Comparison of ENCODE assay signal across 8 cellular contexts in the genomic region with DNA sequence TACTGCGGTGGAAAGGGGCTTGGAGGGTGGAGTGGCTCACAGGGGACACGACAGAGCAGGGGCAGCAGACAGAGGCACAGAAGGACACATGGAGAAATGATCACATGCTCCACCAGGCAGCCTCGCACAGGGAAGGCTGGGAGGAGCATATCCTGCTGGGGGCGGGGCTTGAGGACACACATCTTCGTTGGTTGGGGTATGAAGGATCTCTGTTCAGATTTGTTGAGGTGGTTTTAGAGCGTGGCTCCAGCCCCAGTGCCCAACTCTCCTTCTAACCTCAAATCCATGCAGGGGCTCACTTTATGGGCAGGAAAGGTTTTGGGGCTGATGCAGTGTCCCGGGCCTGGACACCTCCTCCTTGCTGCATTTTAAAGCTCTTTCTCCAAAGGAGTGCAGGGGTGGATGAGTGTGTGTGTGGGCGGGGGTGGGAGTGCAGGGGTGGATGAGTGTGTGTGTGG. TPM values are rescaled to one million over a fixed set of nuclear protein-coding genes. Genes with fewer than 3 reads are reported as not detected.
DNase-seq lines count a peak whose midpoint lies in the region; ATAC-seq and TF ChIP-seq lines count a peak whose summit lies in the region.

No MANE protein-coding gene starts in this region.

- H3K4me2 ChIP-seq in Karpas-422 (ENCODE audit: low read depth, low read length, poor library complexity, severe bottlenecking) = no peak overlapping the region

- peak in 1 of 5 donors; percentile 13 for DNase-seq in CD8-positive, alpha-beta memory T cell
- DNase-seq in Karpas-422 (peak; percentile 76), RPMI7951 (ENCODE audit: low read depth) (peak; percentile 80), adrenal gland (peak; percentile 82 to 94 (median 85)), heart left ventricle (peak; percentile 85 to 92 (median 87)), progenitor cell of endocrine pancreas (ENCODE audit: low spot score, unreplicated experiment) (no peak)

- no peaks in the 10 kb centered on the region for H3K9me3 Mint-ChIP-seq in CD8-positive, alpha-beta memory T cell
- no peaks in the 10 kb centered on the region for H3K9me3 Mint-ChIP-seq in progenitor cell of endocrine pancreas (ENCODE audit: low read depth)

- CTCF ChIA-PET in CD8-positive, alpha-beta memory T cell (lab: Charles Lee) = interaction anchor here (1.1 to 5.8 kb wide), 6 partner anchors 8 to 104 kb away, joined by 3 to 39 read pairs (median 6); a partner anchor contains a TSS

- no peak for TF ChIP-seq CTCF in adrenal gland (IDR thresholded peaks at IDR 0.05)
- no peak for TF ChIP-seq CTCF in heart left ventricle (IDR thresholded peaks at IDR 0.05)
- TF ChIP-seq CTCF in progenitor cell of endocrine pancreas (IDR thresholded peaks at IDR 0.05; ENCODE audit: unreplicated experiment) = no peak

- no peaks in the 10 kb centered on the region for H3K36me3 ChIP-seq in CD8-positive, alpha-beta memory T cell (ENCODE audit: insufficient read depth, low read length)
- H3K36me3 ChIP-seq in Karpas-422 (ENCODE audit: insufficient read depth, low read length) = no peaks in the 10 kb centered on the region
- no peaks in the 10 kb centered on the region for H3K36me3 ChIP-seq in adrenal gland (replicated peaks in 1 of 2)
- H3K36me3 ChIP-seq in heart left ventricle = peaks cover 0 to 19% (median 0%) of the 10 kb centered on the region in 9 donors

- H3K4me3 Mint-ChIP-seq in CD8-positive, alpha-beta memory T cell = peak overlapping the region; percentile 60 to 85 (median 75)
- peak overlapping the region; percentile 71 for H3K4me3 Mint-ChIP-seq in progenitor cell of endocrine pancreas (ENCODE audit: low read depth)

- peak; percentile 43 to 64 (median 54) for ATAC-seq in heart left ventricle
- no peak for ATAC-seq in HG02571 (IDR thresholded peaks at IDR 0.05; ENCODE audit: unreplicated experiment)
- no peak for ATAC-seq in GM18909 (IDR thresholded peaks at IDR 0.05; ENCODE audit: poor library complexity, unreplicated experiment)

- peaks cover 0 to 14% (median 0%) of the 10 kb centered on the region in 3 donors for H3K36me3 Mint-ChIP-seq in CD8-positive, alpha-beta memory T cell
- peaks cover 1% of the 10 kb centered on the region for H3K36me3 Mint-ChIP-seq in progenitor cell of endocrine pancreas (ENCODE audit: insufficient read depth)

- H3K79me2 ChIP-seq in Karpas-422 (ENCODE audit: low read length) = no peaks in the 10 kb centered on the region

- WGBS in adrenal gland, 4 donors = 4 to 10% (median 5%) methylated on average over 6 to 8 of the region's 8 CpGs
- 8 to 21% (median 15%) methylated on average over 6 to 8 of the region's 8 CpGs for WGBS in heart left ventricle, 4 donors

- H3K9ac ChIP-seq in Karpas-422 (ENCODE audit: low read length) = peak overlapping the region; percentile 8

- peaks cover 34 to 58% of the 10 kb centered on the region in 2 donors for H3K27me3 Mint-ChIP-seq in CD8-positive, alpha-beta memory T cell
- H3K27me3 Mint-ChIP-seq in progenitor cell of endocrine pancreas = peaks cover 48% of the 10 kb centered on the region

- POLR2A ChIA-PET in CD8-positive, alpha-beta memory T cell (lab: Charles Lee) = interaction anchor here (0.6 to 3.1 kb wide), 3 partner anchors 24 to 126 kb away, joined by 3 to 23 read pairs (median 9); a partner anchor contains a TSS

- no peaks in the 10 kb centered on the region for H4K20me1 ChIP-seq in Karpas-422 (ENCODE audit: insufficient read depth, low read depth, low read length)

- intact Hi-C loops in adrenal gland (cut with DNase I) = loop anchor here in 1 of 2 donors (10.0 kb wide), 1 partner anchor 83 kb away; no protein-coding TSS in a partner anchor
- intact Hi-C loops in heart left ventricle (cut with DNase I) = loop anchor here (5.0 to 10.0 kb wide), 5 partner anchors 53 to 213 kb away; a partner anchor contains a TSS

- no peak overlapping the region for H2AFZ ChIP-seq in Karpas-422 (ENCODE audit: low read length)

- TF ChIP-seq POLR2A in adrenal gland (IDR thresholded peaks at IDR 0.05) (no peak), heart left ventricle (IDR thresholded peaks at IDR 0.05) (no peak)

- H3K27ac Mint-ChIP-seq in CD8-positive, alpha-beta memory T cell = peak overlapping the region in 4 of 8 donors; percentile 33 to 83 (median 61)
- H3K27ac Mint-ChIP-seq in progenitor cell of endocrine pancreas = peak overlapping the region; percentile 17

- no peaks in the 10 kb centered on the region for H3K9me2 ChIP-seq in Karpas-422 (replicated peaks; ENCODE audit: insufficient read depth, low read length)

- peaks cover 11% of the 10 kb centered on the region for H3K4me1 ChIP-seq in CD8-positive, alpha-beta memory T cell (ENCODE audit: insufficient read depth, low read length)
- H3K4me1 ChIP-seq in Karpas-422 (ENCODE audit: low read length) (peaks cover 43% of the 10 kb centered on the region), adrenal gland (replicated peaks in 1 of 2) (peaks cover 0 to 7% of the 10 kb centered on the region in 2 donors), heart left ventricle (peaks cover 0 to 39% (median 17%) of the 10 kb centered on the region in 12 donors)

- peak overlapping the region; percentile 20 for H3K27ac ChIP-seq in CD8-positive, alpha-beta memory T cell (ENCODE audit: low read depth, low read length)
- no peak overlapping the region for H3K27ac ChIP-seq in Karpas-422 (ENCODE audit: low read length)
- H3K27ac ChIP-seq in adrenal gland = peak overlapping the region in 2 of 5 donors; percentile 47 to 75
- peak overlapping the region in 8 of 12 donors; percentile 11 to 71 (median 43) for H3K27ac ChIP-seq in heart left ventricle

- no peak overlapping the region for H3K4me3 ChIP-seq in CD8-positive, alpha-beta memory T cell (ENCODE audit: low read length)
- H3K4me3 ChIP-seq in Karpas-422 (ENCODE audit: low read length) = no peak overlapping the region
- H3K4me3 ChIP-seq in adrenal gland = no peak overlapping the region
- peak overlapping the region in 3 of 12 donors; percentile 19 to 78 (median 34) for H3K4me3 ChIP-seq in heart left ventricle

- H3K4me1 Mint-ChIP-seq in CD8-positive, alpha-beta memory T cell = peaks cover 15 to 25% (median 20%) of the 10 kb centered on the region in 3 donors
- H3K4me1 Mint-ChIP-seq in progenitor cell of endocrine pancreas (ENCODE audit: low read depth) = peaks cover 6% of the 10 kb centered on the region

- H3K27me3 ChIP-seq in CD8-positive, alpha-beta memory T cell (ENCODE audit: insufficient read depth, low read length, poor library complexity, severe bottlenecking) = peaks cover 20% of the 10 kb centered on the region
- H3K27me3 ChIP-seq in Karpas-422 (ENCODE audit: low read length) (no peaks in the 10 kb centered on the region), adrenal gland (peaks cover 4% of the 10 kb centered on the region), heart left ventricle (peaks cover 0 to 14% (median 0%) of the 10 kb centered on the region in 9 donors)

- H3K9me3 ChIP-seq in CD8-positive, alpha-beta memory T cell (ENCODE audit: low read length) = no peaks in the 10 kb centered on the region
- H3K9me3 ChIP-seq in Karpas-422 (ENCODE audit: low read length) (no peaks in the 10 kb centered on the region), adrenal gland (replicated peaks in 1 of 3) (no peaks in the 10 kb centered on the region), heart left ventricle (no peaks in the 10 kb centered on the region)

RNA-seq across cellular contexts. Expression of a gene that starts 0.7 kb away (rescaled TPM):
- 1 to 10 TPM; 2.4 to 2.5 TPM for total RNA-seq in CD8-positive, alpha-beta memory T cell
- 2.9 TPM for polyA plus RNA-seq in CD8-positive, alpha-beta memory T cell
- total RNA-seq in Karpas-422 (2014; rRNA removed; shearing (Covaris generic); ENCODE audit: low replicate concordance) = 3.1 and 8.3 TPM in 2 replicates
- 26.9 and 27.3 TPM in 2 replicates for total RNA-seq in RPMI7951 (2014; rRNA removed; shearing (Covaris generic))
- total RNA-seq in adrenal gland (10 to 100 TPM in 7 of 8 donors, 1 to 10 TPM in 1; 8.5 to 23.6 (median 15.8) TPM), heart left ventricle (10 to 100 TPM in 7 of 9 donors, 1 to 10 TPM in 2; 4.2 to 26.7 (median 16.6) TPM), progenitor cell of endocrine pancreas (30.6 TPM in 2 replicates)
- polyA plus RNA-seq in adrenal gland (10 to 100 TPM in 2 of 3 donors, 1 to 10 TPM in 1; 3.7 to 58.1 (median 51.0) TPM), heart left ventricle (10 to 100 TPM; 11.5 to 29.9 TPM)

RNA-seq across cellular contexts. Expression of a gene that starts 5.8 kb away (rescaled TPM):
- total RNA-seq in CD8-positive, alpha-beta memory T cell = under 1 TPM in 1 of 2 experiments, not detected in 1; 0.11 TPM
- polyA plus RNA-seq in CD8-positive, alpha-beta memory T cell = not detected
- not detected in 2 replicates for total RNA-seq in Karpas-422 (2014; rRNA removed; shearing (Covaris generic); ENCODE audit: low replicate concordance)
- total RNA-seq in RPMI7951 (2014; rRNA removed; shearing (Covaris generic)) = 1.8 and 2.5 TPM in 2 replicates
- total RNA-seq in adrenal gland (10 to 100 TPM in 1 of 8 donors, 1 to 10 TPM in 7; 1.1 to 11.9 (median 4.4) TPM), heart left ventricle (1 to 10 TPM; 1.8 to 5.2 (median 2.9) TPM), progenitor cell of endocrine pancreas (5.5 and 6.3 TPM in 2 replicates)
- polyA plus RNA-seq in adrenal gland (10 to 100 TPM in 2 of 3 donors, 1 to 10 TPM in 1; 5.3 to 42.6 (median 13.7) TPM), heart left ventricle (1 to 10 TPM; 4.4 to 7.7 TPM)

RNA-seq across cellular contexts. Expression of a gene that starts 13.3 kb away (rescaled TPM):
- total RNA-seq in CD8-positive, alpha-beta memory T cell = under 1 TPM; 0.48 to 0.78 TPM
- polyA plus RNA-seq in CD8-positive, alpha-beta memory T cell = not detected
- total RNA-seq in Karpas-422 (2014; rRNA removed; shearing (Covaris generic); ENCODE audit: low replicate concordance) = 14.9 and 27.0 TPM in 2 replicates
- 0.10 and 0.72 TPM in 2 replicates for total RNA-seq in RPMI7951 (2014; rRNA removed; shearing (Covaris generic))
- total RNA-seq in adrenal gland (1 to 10 TPM in 5 of 8 donors, under 1 TPM in 2, not detected in 1; 0.70 to 2.6 (median 1.7) TPM), heart left ventricle (10 to 100 TPM in 2 of 9 donors, 1 to 10 TPM in 6, under 1 TPM in 1; 0.64 to 12.4 (median 6.2) TPM), progenitor cell of endocrine pancreas (5.6 and 7.0 TPM in 2 replicates)
- polyA plus RNA-seq in adrenal gland (10 to 100 TPM in 2 of 3 donors, 1 to 10 TPM in 1; 1.0 to 22.4 (median 11.6) TPM), heart left ventricle (1 to 10 TPM; 1.9 to 6.2 TPM)

RNA-seq across cellular contexts. Expression of a gene that starts 23.6 kb away (rescaled TPM):
- 10 to 100 TPM; 35.9 to 37.6 TPM for total RNA-seq in CD8-positive, alpha-beta memory T cell
- polyA plus RNA-seq in CD8-positive, alpha-beta memory T cell = 0.68 TPM
- 47.6 and 70.0 TPM in 2 replicates for total RNA-seq in Karpas-422 (2014; rRNA removed; shearing (Covaris generic); ENCODE audit: low replicate concordance)
- total RNA-seq in RPMI7951 (2014; rRNA removed; shearing (Covaris generic)) = 171 and 198 TPM in 2 replicates
- total RNA-seq in adrenal gland = 1 to 10 TPM in 7 of 8 donors, not detected in 1; 2.6 to 4.3 (median 3.3) TPM
- 1 to 10 TPM; 3.5 to 5.5 (median 5.3) TPM for polyA plus RNA-seq in adrenal gland
- 1 to 10 TPM in 1 of 9 donors, under 1 TPM in 7, not detected in 1; 0.44 to 8.3 (median 0.96) TPM for total RNA-seq in heart left ventricle
- under 1 TPM; 0.42 to 0.65 TPM for polyA plus RNA-seq in heart left ventricle
- 36.1 and 40.6 TPM in 2 replicates for total RNA-seq in progenitor cell of endocrine pancreas

RNA-seq across cellular contexts. Expression of a gene that starts 24.5 kb away (rescaled TPM):
- total RNA-seq in CD8-positive, alpha-beta memory T cell = 100 to 1,000 TPM; 154 TPM
- 49.7 TPM for polyA plus RNA-seq in CD8-positive, alpha-beta memory T cell
- total RNA-seq in Karpas-422 (2014; rRNA removed; shearing (Covaris generic); ENCODE audit: low replicate concordance) = 36.9 and 66.6 TPM in 2 replicates
- total RNA-seq in RPMI7951 (2014; rRNA removed; shearing (Covaris generic)) = 61.4 and 62.7 TPM in 2 replicates
- total RNA-seq in adrenal gland (100 to 1,000 TPM in 5 of 8 donors, 10 to 100 TPM in 3; 60.0 to 162 (median 119) TPM), heart left ventricle (10 to 100 TPM; 42.0 to 96.8 (median 61.6) TPM), progenitor cell of endocrine pancreas (183 and 185 TPM in 2 replicates)
- polyA plus RNA-seq in adrenal gland (100 to 1,000 TPM in 1 of 3 donors, 10 to 100 TPM in 2; 30.6 to 109 (median 32.5) TPM), heart left ventricle (10 to 100 TPM; 23.4 to 52.8 TPM)

Comparison
In these comparisons a context has a peak if more than half of its experiments do, and no peak if none do; other contexts are left out.
1. ATAC-seq: peak in heart left ventricle (4 of 4); none in HG02571 (single experiment) and GM18909 (single experiment).